1 cellular context compared by ENCODE assay signal in the genomic region with DNA sequence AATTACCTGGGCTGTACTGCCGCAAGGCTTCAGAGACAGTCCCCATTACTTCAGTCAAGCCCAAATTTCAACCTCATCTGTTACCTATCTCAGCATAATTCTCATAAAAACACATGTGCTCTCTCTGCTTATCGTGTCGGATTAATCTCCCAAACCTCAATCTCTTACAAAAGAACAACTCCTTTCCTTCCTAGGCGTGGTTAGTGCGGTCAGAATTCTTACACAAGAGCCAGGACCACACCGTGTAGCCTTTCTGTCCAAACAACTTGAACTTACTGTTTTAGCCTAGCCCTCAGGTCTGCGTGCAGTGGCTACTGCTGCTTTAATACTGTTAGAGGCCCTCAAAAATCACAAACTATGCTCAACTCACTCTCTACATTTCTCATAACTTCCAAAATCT. TPM values are rescaled to one million over a fixed set of nuclear protein-coding genes. Genes with fewer than 3 reads are reported as not detected.
"Had no signal": no experiment of that assay in that cellular context is flagged by ENCODE, and none has a peak within 500 bp of the region (broad histone marks: within the 10 kb centered on the region; RNA-seq: fewer than 3 reads in every experiment).

No MANE protein-coding gene starts in this region.

RNA-seq across cellular contexts. Expression of gene TPPP, which starts 13.0 kb away (rescaled TPM):
- total RNA-seq: osteoblast had no signal
